In genomic region chr17:50865060-50865867, GRCh38 we compare ENCODE assay signal across 8 cellular contexts.
DNase-seq lines count a peak whose midpoint lies in the region; ATAC-seq lines count a peak whose summit lies in the region.

No MANE protein-coding gene starts in this region.

- peaks cover 24% of the 10 kb centered on the region for H3K4me1 Mint-ChIP-seq in memory B cell

- H3K36me3 Mint-ChIP-seq in memory B cell = peaks cover 9% of the 10 kb centered on the region

- no peaks in the 10 kb centered on the region for H3K9me3 Mint-ChIP-seq in memory B cell

- peak overlapping the region; percentile 97 for H3K4me3 Mint-ChIP-seq in memory B cell

- H3K4me3 ChIP-seq in effector memory CD4-positive, alpha-beta T cell (ENCODE audit: insufficient read depth, low read depth, low read length, poor library complexity, severe bottlenecking) = peak overlapping the region; percentile 90

- H3K27ac Mint-ChIP-seq in memory B cell = peak overlapping the region; percentile 93

- H3K27me3 ChIP-seq in effector memory CD4-positive, alpha-beta T cell (replicated peaks; ENCODE audit: control insufficient read depth, insufficient read depth, low read length, poor library complexity, severe bottlenecking) = no peaks in the 10 kb centered on the region

- peaks cover 35% of the 10 kb centered on the region for H3K4me1 ChIP-seq in effector memory CD4-positive, alpha-beta T cell (ENCODE audit: control insufficient read depth, insufficient read depth, low read length, poor library complexity, severe bottlenecking)

- ATAC-seq in HG02970 (IDR thresholded peaks at IDR 0.05; ENCODE audit: low FRiP score, unreplicated experiment) = peak; percentile 26
- no peak for ATAC-seq in memory B cell (ENCODE audit: low read depth)

- peak overlapping the region; percentile 97 for H3K27ac ChIP-seq in effector memory CD4-positive, alpha-beta T cell (ENCODE audit: insufficient read depth, low read length, poor library complexity, severe bottlenecking)

- no peaks in the 10 kb centered on the region for H3K27me3 Mint-ChIP-seq in memory B cell

- H3K36me3 ChIP-seq in effector memory CD4-positive, alpha-beta T cell (ENCODE audit: control insufficient read depth, insufficient read depth, low read length) = peaks cover 15% of the 10 kb centered on the region

- no peaks in the 10 kb centered on the region for H3K9me3 ChIP-seq in effector memory CD4-positive, alpha-beta T cell (ENCODE audit: control insufficient read depth, low read length)

- DNase-seq in DMS153 treated with DMSO at 0.1 percent for 48 hours (lab: John Stamatoyannopoulos, UW; ENCODE audit: unreplicated experiment) (peak; percentile 51), DMS153 (lab: John Stamatoyannopoulos, UW) (no peak), NCI-H510A (lab: John Stamatoyannopoulos, UW) (peak; percentile 44), memory B cell (ENCODE audit: low spot score in 2 of 2) (peak; percentile 39 to 49)
- DNase-seq in activated CD4-positive, alpha-beta T cell treated with anti-CD3 and anti-CD28 coated beads, Interleukin-2, amount 50 U/mL, for 4 hours = peak; percentile 37 to 41
- peak in 2 of 3 donors; percentile 27 to 41 for DNase-seq in effector memory CD4-positive, alpha-beta T cell
- DNase-seq in stimulated activated CD4-positive, alpha-beta T cell treated with anti-CD3 and anti-CD28 coated beads, TNF-alpha, amount 100 ng/mL, for 48 hours (ENCODE audit: low read depth in 3 of 3) = peak in 2 of 3 donors; percentile 10 to 35
